In genomic region chr17:39952665-39953470, GRCh38 we compare ENCODE assay signal across 8 cellular contexts. TPM values are rescaled to one million over a fixed set of nuclear protein-coding genes. Genes with fewer than 3 reads are reported as not detected.
DNase-seq lines count a peak whose midpoint lies in the region; ATAC-seq and TF ChIP-seq lines count a peak whose summit lies in the region.

No MANE protein-coding gene starts in this region.

- WGBS in upper lobe of left lung, 2 donors = 1 to 10% methylated on average over 8 to 25 of the region's 56 CpGs

- DNase-seq in GM10248 (ENCODE audit: extremely low spot score) = peak; percentile 98
- peak; percentile 55 for DNase-seq in NCI-H128 (lab: John Stamatoyannopoulos, UW; ENCODE audit: unreplicated experiment)
- DNase-seq in T follicular helper cell (ENCODE audit: low read depth) = peak; percentile 97
- DNase-seq in amniotic epithelial cell (ENCODE audit: low read depth) = peak; percentile 92
- DNase-seq in left ventricle myocardium inferior = peak; percentile 99
- DNase-seq in posterior vena cava (ENCODE audit: low spot score) = peak; percentile 99
- DNase-seq in upper lobe of left lung = peak; percentile 98 to 100

- H3K4me1 ChIP-seq in left ventricle myocardium inferior (peaks cover 26% of the 10 kb centered on the region), upper lobe of left lung (peaks cover 17 to 34% (median 23%) of the 10 kb centered on the region in 4 donors)

- POLR2A ChIA-PET in GM10248 (lab: Yijun Ruan, JAX) = interaction anchor here (1.1 kb wide), 1 partner anchor 315 kb away, joined by 3 read pairs; no protein-coding TSS in a partner anchor

- intact Hi-C loops in left ventricle myocardium inferior (cut with micrococcal nuclease) (no loop called here), posterior vena cava (cut with DNase I) (no loop called here)

- TF ChIP-seq POLR2A in upper lobe of left lung (IDR thresholded peaks at IDR 0.05) = peak in 1 of 4 donors; percentile 81

- peak; percentile 73 for ATAC-seq in HG02588 (IDR thresholded peaks at IDR 0.05; ENCODE audit: unreplicated experiment)
- peak; percentile 95 to 96 for ATAC-seq in upper lobe of left lung (ENCODE audit: low FRiP score in 2 of 2)

- peak overlapping the region; percentile 71 for H3K27ac ChIP-seq in left ventricle myocardium inferior (replicated peaks)
- H3K27ac ChIP-seq in upper lobe of left lung = peak overlapping the region; percentile 46 to 85 (median 76)

- no peaks in the 10 kb centered on the region for H3K27me3 ChIP-seq in left ventricle myocardium inferior (ENCODE audit: low read depth)
- H3K27me3 ChIP-seq in upper lobe of left lung = no peaks in the 10 kb centered on the region

- H3K36me3 ChIP-seq in left ventricle myocardium inferior (no peaks in the 10 kb centered on the region), upper lobe of left lung (no peaks in the 10 kb centered on the region)

- TF ChIP-seq CTCF in GM10248 (IDR thresholded peaks at IDR 0.05; ENCODE audit: control extremely low read depth, extremely low read depth, low read depth, missing control alignments) = no peak
- no peak for TF ChIP-seq CTCF in left ventricle myocardium inferior (IDR thresholded peaks at IDR 0.05; ENCODE audit: borderline replicate concordance)
- TF ChIP-seq CTCF in upper lobe of left lung (IDR thresholded peaks at IDR 0.05) = no peak

- CTCF ChIA-PET in GM10248 (lab: Yijun Ruan, JAX) = interaction anchor here (1.1 to 4.2 kb wide), 4 partner anchors 13 to 160 kb away, joined by 3 to 16 read pairs (median 4); partner anchors contain the start of gene PSMD3

- no peak for TF ChIP-seq EP300 in upper lobe of left lung (IDR thresholded peaks at IDR 0.05)

- H3K4me3 ChIP-seq in left ventricle myocardium inferior = peak overlapping the region; percentile 64
- H3K4me3 ChIP-seq in upper lobe of left lung = peak overlapping the region; percentile 17 to 56 (median 42)

- H3K9me3 ChIP-seq in left ventricle myocardium inferior (replicated peaks) (no peaks in the 10 kb centered on the region), upper lobe of left lung (no peaks in the 10 kb centered on the region)

RNA-seq across cellular contexts. Expression of gene GSDMA, which starts 9.9 kb away (rescaled TPM):
- total RNA-seq in left ventricle myocardium inferior (0.66 TPM), posterior vena cava (under 1 TPM; 0.19 to 0.57 TPM), upper lobe of left lung (under 1 TPM in 4 of 6 donors, not detected in 2; 0.14 to 0.61 (median 0.51) TPM)

RNA-seq across cellular contexts. Expression of gene LRRC3C, which starts 25.3 kb away (rescaled TPM):
- not detected for total RNA-seq in left ventricle myocardium inferior
- not detected for total RNA-seq in posterior vena cava
- total RNA-seq in upper lobe of left lung = not detected

RNA-seq across cellular contexts. Expression of gene ORMDL3, which starts 25.5 kb away (rescaled TPM):
- total RNA-seq in left ventricle myocardium inferior = 44.7 TPM
- total RNA-seq in posterior vena cava = 10 to 100 TPM; 32.1 to 43.2 TPM
- 10 to 100 TPM; 69.9 to 99.6 (median 82.7) TPM for total RNA-seq in upper lobe of left lung

RNA-seq across cellular contexts. Expression of gene PSMD3, which starts 27.7 kb away (rescaled TPM):
- total RNA-seq in left ventricle myocardium inferior = 86.7 TPM
- total RNA-seq in posterior vena cava = 10 to 100 TPM; 57.6 to 65.5 TPM
- 100 to 1,000 TPM in 2 of 6 donors, 10 to 100 TPM in 4; 55.5 to 117 (median 78.8) TPM for total RNA-seq in upper lobe of left lung

RNA-seq across cellular contexts. Expression of gene GSDMB, which starts 34.4 kb away (rescaled TPM):
- total RNA-seq in left ventricle myocardium inferior (2.8 TPM), posterior vena cava (1 to 10 TPM; 4.2 to 6.0 TPM), upper lobe of left lung (10 to 100 TPM in 3 of 6 donors, 1 to 10 TPM in 3; 5.6 to 73.3 (median 17.8) TPM)

Comparison
In these comparisons a context has a peak if more than half of its experiments do, and no peak if none do; other contexts are left out.
1. Peak in every context shown above with its lines: DNase-seq, ATAC-seq, H3K4me3 ChIP-seq and H3K27ac ChIP-seq.